1 cellular context compared by ENCODE assay signal in the genomic region with DNA sequence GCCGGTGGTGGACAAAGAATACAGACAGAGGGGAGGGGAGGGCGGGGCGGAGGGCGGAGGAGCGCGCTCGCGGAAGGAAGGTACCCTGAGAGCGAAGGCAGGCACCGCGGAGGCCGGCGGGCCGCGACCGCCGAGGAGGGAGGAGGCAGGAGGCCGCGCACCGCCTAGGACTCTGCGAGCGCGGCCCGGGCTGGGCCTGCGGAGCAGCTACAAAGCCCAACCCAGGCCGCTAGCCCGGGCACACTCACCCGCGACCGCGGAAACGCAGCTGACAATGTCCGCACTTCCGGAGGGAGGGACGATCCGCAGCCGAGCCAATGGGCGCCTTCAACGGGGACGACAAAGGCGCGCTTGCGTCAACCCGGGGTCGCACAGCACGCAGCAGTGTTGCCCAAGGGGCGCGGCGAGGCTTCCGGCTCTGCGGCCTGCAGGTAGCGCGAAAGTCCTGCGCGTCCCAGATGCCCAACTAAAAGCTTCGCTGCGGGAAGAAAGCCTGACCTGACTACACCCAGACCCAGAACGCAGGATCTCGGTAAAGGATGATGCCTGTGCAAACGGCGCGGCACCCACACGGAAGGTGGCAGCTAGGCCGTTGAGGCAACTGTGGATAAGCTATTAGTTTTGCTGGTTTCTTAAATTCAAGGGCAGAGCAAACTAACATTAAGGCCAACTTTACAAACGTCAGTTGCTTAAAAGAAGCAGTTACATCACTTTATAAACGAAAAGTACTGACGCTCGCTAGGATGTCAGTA.
TF ChIP-seq lines count a peak whose summit lies in the region.

A gene (minus strand): TSS at position 276 of the 752 bp plus-strand sequence. CDS start 3,486 bp downstream, outside the sequence.

TF ChIP-seq in HepG2, 621 proteins besides CTCF, POLR2A, EP300 and RAD21 (continued from another document and continues in another):
- TF ChIP-seq, protein P1, sequence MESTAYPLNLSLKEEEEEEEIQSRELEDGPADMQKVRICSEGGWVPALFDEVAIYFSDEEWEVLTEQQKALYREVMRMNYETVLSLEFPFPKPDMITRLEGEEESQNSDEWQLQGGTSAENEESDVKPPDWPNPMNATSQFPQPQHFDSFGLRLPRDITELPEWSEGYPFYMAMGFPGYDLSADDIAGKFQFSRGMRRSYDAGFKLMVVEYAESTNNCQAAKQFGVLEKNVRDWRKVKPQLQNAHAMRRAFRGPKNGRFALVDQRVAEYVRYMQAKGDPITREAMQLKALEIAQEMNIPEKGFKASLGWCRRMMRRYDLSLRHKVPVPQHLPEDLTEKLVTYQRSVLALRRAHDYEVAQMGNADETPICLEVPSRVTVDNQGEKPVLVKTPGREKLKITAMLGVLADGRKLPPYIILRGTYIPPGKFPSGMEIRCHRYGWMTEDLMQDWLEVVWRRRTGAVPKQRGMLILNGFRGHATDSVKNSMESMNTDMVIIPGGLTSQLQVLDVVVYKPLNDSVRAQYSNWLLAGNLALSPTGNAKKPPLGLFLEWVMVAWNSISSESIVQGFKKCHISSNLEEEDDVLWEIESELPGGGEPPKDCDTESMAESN (CRISPR knock-in tag; conservative IDR thresholded peaks at IDR 0.05) = peak; percentile 97
- peak in 1 of 2 experiments; percentile 60; a peak in 2 of 4 replicates for TF ChIP-seq KLF16 (CRISPR knock-in tag; IDR thresholded peaks at IDR 0.05)
- peak; percentile 54; the same call in 1 of the 2 replicates for TF ChIP-seq MED13 (CRISPR knock-in tag; IDR thresholded peaks at IDR 0.05)
- TF ChIP-seq ZNF747 (CRISPR knock-in tag; IDR thresholded peaks at IDR 0.05; ENCODE audit: borderline replicate concordance) = peak; percentile 87; the same call in 1 of the 2 replicates
- TF ChIP-seq MBNL3 (CRISPR knock-in tag; conservative IDR thresholded peaks at IDR 0.05) = no peak
- TF ChIP-seq ZNF781 (CRISPR knock-in tag; IDR thresholded peaks at IDR 0.05; ENCODE audit: borderline replicate concordance, not compliant biosample characterization) = peak; percentile 93
- TF ChIP-seq ZNF652 (CRISPR knock-in tag; IDR thresholded peaks at IDR 0.05; ENCODE audit: borderline replicate concordance, low read depth) = no peak
- TF ChIP-seq HHEX (CRISPR knock-in tag; IDR thresholded peaks at IDR 0.05) = peak; percentile 30; the same call in 1 of the 2 replicates
- TF ChIP-seq, protein P2, sequence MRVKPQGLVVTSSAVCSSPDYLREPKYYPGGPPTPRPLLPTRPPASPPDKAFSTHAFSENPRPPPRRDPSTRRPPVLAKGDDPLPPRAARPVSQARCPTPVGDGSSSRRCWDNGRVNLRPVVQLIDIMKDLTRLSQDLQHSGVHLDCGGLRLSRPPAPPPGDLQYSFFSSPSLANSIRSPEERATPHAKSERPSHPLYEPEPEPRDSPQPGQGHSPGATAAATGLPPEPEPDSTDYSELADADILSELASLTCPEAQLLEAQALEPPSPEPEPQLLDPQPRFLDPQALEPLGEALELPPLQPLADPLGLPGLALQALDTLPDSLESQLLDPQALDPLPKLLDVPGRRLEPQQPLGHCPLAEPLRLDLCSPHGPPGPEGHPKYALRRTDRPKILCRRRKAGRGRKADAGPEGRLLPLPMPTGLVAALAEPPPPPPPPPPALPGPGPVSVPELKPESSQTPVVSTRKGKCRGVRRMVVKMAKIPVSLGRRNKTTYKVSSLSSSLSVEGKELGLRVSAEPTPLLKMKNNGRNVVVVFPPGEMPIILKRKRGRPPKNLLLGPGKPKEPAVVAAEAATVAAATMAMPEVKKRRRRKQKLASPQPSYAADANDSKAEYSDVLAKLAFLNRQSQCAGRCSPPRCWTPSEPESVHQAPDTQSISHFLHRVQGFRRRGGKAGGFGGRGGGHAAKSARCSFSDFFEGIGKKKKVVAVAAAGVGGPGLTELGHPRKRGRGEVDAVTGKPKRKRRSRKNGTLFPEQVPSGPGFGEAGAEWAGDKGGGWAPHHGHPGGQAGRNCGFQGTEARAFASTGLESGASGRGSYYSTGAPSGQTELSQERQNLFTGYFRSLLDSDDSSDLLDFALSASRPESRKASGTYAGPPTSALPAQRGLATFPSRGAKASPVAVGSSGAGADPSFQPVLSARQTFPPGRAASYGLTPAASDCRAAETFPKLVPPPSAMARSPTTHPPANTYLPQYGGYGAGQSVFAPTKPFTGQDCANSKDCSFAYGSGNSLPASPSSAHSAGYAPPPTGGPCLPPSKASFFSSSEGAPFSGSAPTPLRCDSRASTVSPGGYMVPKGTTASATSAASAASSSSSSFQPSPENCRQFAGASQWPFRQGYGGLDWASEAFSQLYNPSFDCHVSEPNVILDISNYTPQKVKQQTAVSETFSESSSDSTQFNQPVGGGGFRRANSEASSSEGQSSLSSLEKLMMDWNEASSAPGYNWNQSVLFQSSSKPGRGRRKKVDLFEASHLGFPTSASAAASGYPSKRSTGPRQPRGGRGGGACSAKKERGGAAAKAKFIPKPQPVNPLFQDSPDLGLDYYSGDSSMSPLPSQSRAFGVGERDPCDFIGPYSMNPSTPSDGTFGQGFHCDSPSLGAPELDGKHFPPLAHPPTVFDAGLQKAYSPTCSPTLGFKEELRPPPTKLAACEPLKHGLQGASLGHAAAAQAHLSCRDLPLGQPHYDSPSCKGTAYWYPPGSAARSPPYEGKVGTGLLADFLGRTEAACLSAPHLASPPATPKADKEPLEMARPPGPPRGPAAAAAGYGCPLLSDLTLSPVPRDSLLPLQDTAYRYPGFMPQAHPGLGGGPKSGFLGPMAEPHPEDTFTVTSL (CRISPR knock-in tag; IDR thresholded peaks at IDR 0.05; ENCODE audit: borderline replicate concordance) = peak; percentile 68; the same call in 1 of the 2 replicates
- peak; percentile 90 for TF ChIP-seq ZNF451 (CRISPR knock-in tag; IDR thresholded peaks at IDR 0.05)
- no peak; the same call in 1 of the 2 replicates for TF ChIP-seq ZNF605 (CRISPR knock-in tag; IDR thresholded peaks at IDR 0.05)
- TF ChIP-seq, protein P3, sequence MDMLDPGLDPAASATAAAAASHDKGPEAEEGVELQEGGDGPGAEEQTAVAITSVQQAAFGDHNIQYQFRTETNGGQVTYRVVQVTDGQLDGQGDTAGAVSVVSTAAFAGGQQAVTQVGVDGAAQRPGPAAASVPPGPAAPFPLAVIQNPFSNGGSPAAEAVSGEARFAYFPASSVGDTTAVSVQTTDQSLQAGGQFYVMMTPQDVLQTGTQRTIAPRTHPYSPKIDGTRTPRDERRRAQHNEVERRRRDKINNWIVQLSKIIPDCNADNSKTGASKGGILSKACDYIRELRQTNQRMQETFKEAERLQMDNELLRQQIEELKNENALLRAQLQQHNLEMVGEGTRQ (IDR thresholded peaks at IDR 0.05; ENCODE audit: low read depth, low read length) = no peak
- TF ChIP-seq, protein P3 (CRISPR knock-in tag; IDR thresholded peaks at IDR 0.05; ENCODE audit: borderline replicate concordance) = no peak
- TF ChIP-seq TBX2 (CRISPR knock-in tag; IDR thresholded peaks at IDR 0.05; ENCODE audit: borderline replicate concordance) = peak; percentile 88
- 0 out of 2 replicates have a peak, but pooled peaks have one; percentile 37 for TF ChIP-seq PPARG (CRISPR knock-in tag; conservative IDR thresholded peaks at IDR 0.05)
- TF ChIP-seq, protein P4, sequence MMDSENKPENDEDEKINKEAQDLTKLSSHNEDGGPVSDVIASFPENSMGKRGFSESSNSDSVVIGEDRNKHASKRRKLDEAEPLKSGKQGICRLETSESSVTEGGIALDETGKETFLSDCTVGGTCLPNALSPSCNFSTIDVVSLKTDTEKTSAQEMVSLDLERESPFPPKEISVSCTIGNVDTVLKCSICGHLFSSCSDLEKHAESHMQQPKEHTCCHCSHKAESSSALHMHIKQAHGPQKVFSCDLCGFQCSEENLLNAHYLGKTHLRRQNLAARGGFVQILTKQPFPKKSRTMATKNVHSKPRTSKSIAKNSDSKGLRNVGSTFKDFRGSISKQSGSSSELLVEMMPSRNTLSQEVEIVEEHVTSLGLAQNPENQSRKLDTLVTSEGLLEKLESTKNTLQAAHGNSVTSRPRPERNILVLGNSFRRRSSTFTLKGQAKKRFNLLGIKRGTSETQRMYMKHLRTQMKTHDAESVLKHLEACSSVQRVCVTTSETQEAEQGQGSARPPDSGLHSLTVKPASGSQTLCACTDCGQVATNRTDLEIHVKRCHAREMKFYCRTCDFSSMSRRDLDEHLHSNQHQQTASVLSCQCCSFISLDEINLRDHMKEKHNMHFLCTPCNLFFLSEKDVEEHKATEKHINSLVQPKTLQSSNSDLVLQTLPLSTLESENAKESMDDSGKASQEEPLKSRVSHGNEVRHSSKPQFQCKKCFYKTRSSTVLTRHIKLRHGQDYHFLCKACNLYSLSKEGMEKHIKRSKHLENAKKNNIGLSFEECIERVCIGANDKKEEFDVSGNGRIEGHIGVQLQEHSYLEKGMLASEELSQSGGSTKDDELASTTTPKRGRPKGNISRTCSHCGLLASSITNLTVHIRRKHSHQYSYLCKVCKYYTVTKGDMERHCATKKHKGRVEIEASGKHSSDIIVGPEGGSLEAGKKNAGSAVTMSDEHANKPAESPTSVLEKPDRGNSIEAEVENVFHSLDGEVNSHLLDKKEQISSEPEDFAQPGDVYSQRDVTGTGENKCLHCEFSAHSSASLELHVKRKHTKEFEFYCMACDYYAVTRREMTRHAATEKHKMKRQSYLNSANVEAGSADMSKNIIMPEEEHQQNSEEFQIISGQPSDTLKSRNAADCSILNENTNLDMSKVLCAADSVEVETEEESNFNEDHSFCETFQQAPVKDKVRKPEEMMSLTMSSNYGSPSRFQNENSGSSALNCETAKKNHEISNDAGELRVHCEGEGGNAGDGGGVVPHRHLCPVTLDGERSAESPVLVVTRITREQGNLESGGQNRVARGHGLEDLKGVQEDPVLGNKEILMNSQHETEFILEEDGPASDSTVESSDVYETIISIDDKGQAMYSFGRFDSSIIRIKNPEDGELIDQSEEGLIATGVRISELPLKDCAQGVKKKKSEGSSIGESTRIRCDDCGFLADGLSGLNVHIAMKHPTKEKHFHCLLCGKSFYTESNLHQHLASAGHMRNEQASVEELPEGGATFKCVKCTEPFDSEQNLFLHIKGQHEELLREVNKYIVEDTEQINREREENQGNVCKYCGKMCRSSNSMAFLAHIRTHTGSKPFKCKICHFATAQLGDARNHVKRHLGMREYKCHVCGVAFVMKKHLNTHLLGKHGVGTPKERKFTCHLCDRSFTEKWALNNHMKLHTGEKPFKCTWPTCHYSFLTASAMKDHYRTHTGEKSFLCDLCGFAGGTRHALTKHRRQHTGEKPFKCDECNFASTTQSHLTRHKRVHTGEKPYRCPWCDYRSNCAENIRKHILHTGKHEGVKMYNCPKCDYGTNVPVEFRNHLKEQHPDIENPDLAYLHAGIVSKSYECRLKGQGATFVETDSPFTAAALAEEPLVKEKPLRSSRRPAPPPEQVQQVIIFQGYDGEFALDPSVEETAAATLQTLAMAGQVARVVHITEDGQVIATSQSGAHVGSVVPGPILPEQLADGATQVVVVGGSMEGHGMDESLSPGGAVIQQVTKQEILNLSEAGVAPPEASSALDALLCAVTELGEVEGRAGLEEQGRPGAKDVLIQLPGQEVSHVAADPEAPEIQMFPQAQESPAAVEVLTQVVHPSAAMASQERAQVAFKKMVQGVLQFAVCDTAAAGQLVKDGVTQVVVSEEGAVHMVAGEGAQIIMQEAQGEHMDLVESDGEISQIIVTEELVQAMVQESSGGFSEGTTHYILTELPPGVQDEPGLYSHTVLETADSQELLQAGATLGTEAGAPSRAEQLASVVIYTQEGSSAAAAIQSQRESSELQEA (CRISPR knock-in tag; IDR thresholded peaks at IDR 0.05; ENCODE audit: not compliant biosample characterization) = no peak
- peak; percentile 71; the same call in 1 of the 2 replicates for TF ChIP-seq KLF9 (CRISPR knock-in tag; IDR thresholded peaks at IDR 0.05; ENCODE audit: low read depth)
- peak; percentile 93; the same call in 1 of the 2 replicates for TF ChIP-seq FIP1L1 (IDR thresholded peaks at IDR 0.05; ENCODE audit: borderline replicate concordance, insufficient read depth, low read depth, low read length)
- peak; percentile 28; the same call in 1 of the 2 replicates for TF ChIP-seq MAZ (IDR thresholded peaks at IDR 0.05; ENCODE audit: borderline replicate concordance, low read depth, low read length)
- peak; percentile 90 for TF ChIP-seq MAZ (CRISPR knock-in tag; IDR thresholded peaks at IDR 0.05; ENCODE audit: low read depth)
- TF ChIP-seq PAWR (CRISPR knock-in tag; IDR thresholded peaks at IDR 0.05; ENCODE audit: borderline replicate concordance) = no peak
- peak; percentile 88; the same call in 1 of the 2 replicates for TF ChIP-seq ZNF772 (CRISPR knock-in tag; IDR thresholded peaks at IDR 0.05)
- TF ChIP-seq ZNF598 (CRISPR knock-in tag; IDR thresholded peaks at IDR 0.05; ENCODE audit: borderline replicate concordance) = 0 out of 2 replicates have a peak, but pooled peaks have one; percentile 87
- TF ChIP-seq NONO (IDR thresholded peaks at IDR 0.05) = no peak
- peak; percentile 87 for TF ChIP-seq NONO (CRISPR knock-in tag; conservative IDR thresholded peaks at IDR 0.05)
- TF ChIP-seq JARID2 (CRISPR knock-in tag; IDR thresholded peaks at IDR 0.05; ENCODE audit: insufficient replicate concordance) = no peak
- TF ChIP-seq, protein P5, sequence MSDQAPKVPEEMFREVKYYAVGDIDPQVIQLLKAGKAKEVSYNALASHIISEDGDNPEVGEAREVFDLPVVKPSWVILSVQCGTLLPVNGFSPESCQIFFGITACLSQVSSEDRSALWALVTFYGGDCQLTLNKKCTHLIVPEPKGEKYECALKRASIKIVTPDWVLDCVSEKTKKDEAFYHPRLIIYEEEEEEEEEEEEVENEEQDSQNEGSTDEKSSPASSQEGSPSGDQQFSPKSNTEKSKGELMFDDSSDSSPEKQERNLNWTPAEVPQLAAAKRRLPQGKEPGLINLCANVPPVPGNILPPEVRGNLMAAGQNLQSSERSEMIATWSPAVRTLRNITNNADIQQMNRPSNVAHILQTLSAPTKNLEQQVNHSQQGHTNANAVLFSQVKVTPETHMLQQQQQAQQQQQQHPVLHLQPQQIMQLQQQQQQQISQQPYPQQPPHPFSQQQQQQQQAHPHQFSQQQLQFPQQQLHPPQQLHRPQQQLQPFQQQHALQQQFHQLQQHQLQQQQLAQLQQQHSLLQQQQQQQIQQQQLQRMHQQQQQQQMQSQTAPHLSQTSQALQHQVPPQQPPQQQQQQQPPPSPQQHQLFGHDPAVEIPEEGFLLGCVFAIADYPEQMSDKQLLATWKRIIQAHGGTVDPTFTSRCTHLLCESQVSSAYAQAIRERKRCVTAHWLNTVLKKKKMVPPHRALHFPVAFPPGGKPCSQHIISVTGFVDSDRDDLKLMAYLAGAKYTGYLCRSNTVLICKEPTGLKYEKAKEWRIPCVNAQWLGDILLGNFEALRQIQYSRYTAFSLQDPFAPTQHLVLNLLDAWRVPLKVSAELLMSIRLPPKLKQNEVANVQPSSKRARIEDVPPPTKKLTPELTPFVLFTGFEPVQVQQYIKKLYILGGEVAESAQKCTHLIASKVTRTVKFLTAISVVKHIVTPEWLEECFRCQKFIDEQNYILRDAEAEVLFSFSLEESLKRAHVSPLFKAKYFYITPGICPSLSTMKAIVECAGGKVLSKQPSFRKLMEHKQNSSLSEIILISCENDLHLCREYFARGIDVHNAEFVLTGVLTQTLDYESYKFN (CRISPR knock-in tag; conservative IDR thresholded peaks at IDR 0.05) = peak; percentile 37; the same call in 1 of the 2 replicates
- 0 out of 2 replicates have a peak, but pooled peaks have one; percentile 23 for TF ChIP-seq SIX4 (CRISPR knock-in tag; IDR thresholded peaks at IDR 0.05)
